In genomic region chrX:151754641-151755215, GRCh38 we compare ENCODE assay signal across 19 cellular contexts. TPM values are rescaled to one million over a fixed set of nuclear protein-coding genes. Genes with fewer than 3 reads are reported as not detected.
A peak's percentile ranks its signal among the peaks of the same experiment; 100 is the strongest.
DNase-seq lines count a peak whose midpoint lies in the region; ATAC-seq and TF ChIP-seq lines count a peak whose summit lies in the region.
"Had no signal": no experiment of that assay in that cellular context is flagged by ENCODE, and none has a peak within 500 bp of the region (broad histone marks: within the 10 kb centered on the region; RNA-seq: fewer than 3 reads in every experiment).

No MANE protein-coding gene starts in this region.

- H3K27me3 ChIP-seq in right atrium auricular region = no peaks in the 10 kb centered on the region
- H3K27me3 ChIP-seq in adipocyte (replicated peaks; ENCODE audit: control insufficient read depth, insufficient read depth, low read length) = peaks cover 48% of the 10 kb centered on the region
- H3K27me3 ChIP-seq: hepatocyte had no signal

- H3K9ac ChIP-seq in adipocyte (ENCODE audit: low read length) = no peak overlapping the region

- intact Hi-C loops in left ventricle myocardium superior (cut with micrococcal nuclease) = no loop called here

- H3K4me3 ChIP-seq in right atrium auricular region (no peak overlapping the region), adipocyte (ENCODE audit: low read length) (no peak overlapping the region), fibroblast of villous mesenchyme (ENCODE audit: low read depth, low read length) (no peak overlapping the region)
- H3K4me3 ChIP-seq: hepatocyte, SK-N-MC had no signal

- no peak overlapping the region for H3K27ac ChIP-seq in right atrium auricular region
- H3K27ac ChIP-seq: hepatocyte, SK-N-MC had no signal

- no peaks in the 10 kb centered on the region for H3K9me3 ChIP-seq in right atrium auricular region
- H3K9me3 ChIP-seq in adipocyte (ENCODE audit: control insufficient read depth, low read length) = no peaks in the 10 kb centered on the region

- DNase-seq in right atrium auricular region (ENCODE audit: low spot score) = peak; percentile 18
- no peak for DNase-seq in left ventricle myocardium superior
- peak; percentile 30 for DNase-seq in adipocyte (ENCODE audit: low read depth)
- peak; percentile 4 for DNase-seq in fibroblast of villous mesenchyme (ENCODE audit: low read depth)
- DNase-seq in ureter (ENCODE audit: low spot score) = peak; percentile 57
- no peak for DNase-seq in OCI-M1 (lab: John Stamatoyannopoulos, UW)
- DNase-seq in activated CD8-positive, alpha-beta memory T cell treated with anti-CD3 and anti-CD28 coated beads, Interleukin-2, amount 50 U/mL, for 48 hours = no peak
- DNase-seq: activated B cell treated with CpG ODN at 0.5 μM for 24 hours; activated CD4-positive, alpha-beta memory T cell treated with anti-CD3 and anti-CD28 coated beads for 36 hours; activated T-cell treated with anti-CD3 and anti-CD28 coated beads, Interleukin-2, amount 50 U/mL, for 1 hour; naive B cell had no signal

- no peak for TF ChIP-seq CTCF in right atrium auricular region (IDR thresholded peaks at IDR 0.05)
- TF ChIP-seq CTCF in fibroblast of villous mesenchyme (IDR thresholded peaks at IDR 0.05; ENCODE audit: insufficient read depth, low read depth, low read length) = no peak

- H3K36me3 ChIP-seq in right atrium auricular region (no peaks in the 10 kb centered on the region), adipocyte (ENCODE audit: control insufficient read depth, insufficient read depth, low read length, severe bottlenecking) (no peaks in the 10 kb centered on the region)

- H3K4me1 ChIP-seq in right atrium auricular region (peaks cover 0 to 4% of the 10 kb centered on the region in 2 donors), adipocyte (ENCODE audit: control insufficient read depth, insufficient read depth, low read length) (peaks cover 10% of the 10 kb centered on the region)

- ATAC-seq in left ventricle myocardium superior = no peak
- ATAC-seq in HG02623 (IDR thresholded peaks at IDR 0.05; ENCODE audit: unreplicated experiment) = no peak
- ATAC-seq: stimulated activated memory B cell treated with anti-CD40 and anti-IgM and Interleukin-4, amounts not matched to agents 10 μg/mL and 1 μg/mL and 100 μg/mL, for 72 hours had no signal

RNA-seq across cellular contexts. Expression of gene CNGA2, which starts 20.2 kb away (rescaled TPM):
- total RNA-seq in right atrium auricular region (not detected), left ventricle myocardium superior (not detected), fibroblast of villous mesenchyme (not detected in 2 replicates), ureter (not detected)
- total RNA-seq: activated B cell treated with CpG ODN at 0.5 μM for 24 hours; activated CD4-positive, alpha-beta memory T cell treated with anti-CD3 and anti-CD28 coated beads for 36 hours; hepatocyte; HFFc6; LHCN-M2; lung microvascular endothelial cell; osteoblast had no signal

RNA-seq across cellular contexts. Expression of gene FATE1, which starts 38.9 kb away (rescaled TPM):
- total RNA-seq in right atrium auricular region (not detected), left ventricle myocardium superior (not detected), fibroblast of villous mesenchyme (not detected in 2 replicates), ureter (not detected)
- total RNA-seq: activated B cell treated with CpG ODN at 0.5 μM for 24 hours; activated CD4-positive, alpha-beta memory T cell treated with anti-CD3 and anti-CD28 coated beads for 36 hours; hepatocyte; HFFc6; LHCN-M2; lung microvascular endothelial cell; osteoblast had no signal

RNA-seq across cellular contexts. Expression of gene PRRG3, which starts 59.5 kb away (rescaled TPM):
- 1 to 10 TPM in 1 of 2 donors, under 1 TPM in 1; 0.08 to 1.7 TPM for total RNA-seq in right atrium auricular region
- total RNA-seq in left ventricle myocardium superior = 1.7 TPM
- not detected in 2 replicates for total RNA-seq in fibroblast of villous mesenchyme
- 0.91 TPM for total RNA-seq in ureter
- total RNA-seq: activated B cell treated with CpG ODN at 0.5 μM for 24 hours; activated CD4-positive, alpha-beta memory T cell treated with anti-CD3 and anti-CD28 coated beads for 36 hours; HFFc6; LHCN-M2; lung microvascular endothelial cell had no signal

Comparison
In these comparisons a context has a peak if more than half of its experiments do, and no peak if none do; other contexts are left out.
1. DNase-seq: peak in right atrium auricular region (single experiment), adipocyte (single experiment), fibroblast of villous mesenchyme (single experiment) and ureter (single experiment); none in left ventricle myocardium superior (single experiment), OCI-M1 (single experiment) and activated CD8-positive, alpha-beta memory T cell treated with anti-CD3 and anti-CD28 coated beads, Interleukin-2, amount 50 U/mL, for 48 hours (single experiment).